ENCODE assay signal across 8 cellular contexts in the genomic region with DNA sequence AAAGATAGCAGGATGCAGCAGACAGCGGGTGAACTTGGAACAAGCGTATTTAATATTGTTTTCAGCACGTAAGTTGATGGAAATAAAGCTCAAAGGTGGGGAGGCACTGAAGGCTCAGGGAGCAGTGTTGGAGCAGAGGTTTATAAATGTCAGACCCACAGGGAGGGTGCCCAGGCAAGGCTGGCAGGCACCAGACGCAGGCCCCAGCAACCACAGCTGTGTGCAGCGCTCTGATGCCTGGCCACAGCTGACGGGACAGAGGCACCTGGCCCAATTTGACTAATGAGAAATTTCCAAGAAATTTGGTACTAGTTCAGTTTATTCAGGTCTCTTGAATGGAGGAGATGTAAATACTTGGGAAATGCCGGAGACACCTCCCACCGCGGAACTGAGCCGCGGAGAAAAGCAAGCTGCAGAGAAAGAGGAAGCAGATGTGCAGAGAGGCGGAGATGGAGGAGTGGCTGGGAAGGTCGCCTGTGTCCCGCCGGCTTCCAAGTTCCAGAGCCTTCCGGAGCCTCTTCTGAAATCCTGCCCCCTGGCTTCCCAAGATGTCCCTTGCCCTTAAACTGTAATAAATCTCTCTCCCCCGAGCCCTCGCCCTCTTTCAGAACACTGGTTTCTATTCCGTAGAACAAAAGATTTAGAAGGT. TPM values are rescaled to one million over a fixed set of nuclear protein-coding genes. Genes with fewer than 3 reads are reported as not detected.
DNase-seq lines count a peak whose midpoint lies in the region; ATAC-seq and TF ChIP-seq lines count a peak whose summit lies in the region.

No MANE protein-coding gene starts in this region.

- H3K27ac Mint-ChIP-seq in CD4-positive, alpha-beta memory T cell: peak overlapping the region in 2 of 7 donors; percentile 69 to 74
- no peak overlapping the region for H3K27ac Mint-ChIP-seq in natural killer cell treated with Interleukin-12 subunit alpha and Interleukin-12 subunit beta and Interleukin-15 and Interleukin-18, amount 100 ng/mL, for 72 hours

- peaks cover 2 to 11% (median 5%) of the 10 kb centered on the region in 4 donors for H3K4me1 Mint-ChIP-seq in CD4-positive, alpha-beta memory T cell
- peaks cover 5 to 6% of the 10 kb centered on the region in 2 donors for H3K4me1 Mint-ChIP-seq in natural killer cell treated with Interleukin-12 subunit alpha and Interleukin-12 subunit beta and Interleukin-15 and Interleukin-18, amount 100 ng/mL, for 72 hours (ENCODE audit: low read depth in 2 of 2)

- H3K27me3 Mint-ChIP-seq in CD4-positive, alpha-beta memory T cell: peaks cover 9 to 16% of the 10 kb centered on the region in 2 donors
- peaks cover 24 to 41% of the 10 kb centered on the region in 2 donors for H3K27me3 Mint-ChIP-seq in natural killer cell treated with Interleukin-12 subunit alpha and Interleukin-12 subunit beta and Interleukin-15 and Interleukin-18, amount 100 ng/mL, for 72 hours

- no peak for TF ChIP-seq POLR2A in erythroblast (IDR thresholded peaks at IDR 0.05; ENCODE audit: low read length)

- H3K4me3 Mint-ChIP-seq in CD4-positive, alpha-beta memory T cell: peak overlapping the region in 5 of 8 donors; percentile 8 to 72 (median 58)
- peak overlapping the region; percentile 16 for H3K4me3 Mint-ChIP-seq in natural killer cell treated with Interleukin-12 subunit alpha and Interleukin-12 subunit beta and Interleukin-15 and Interleukin-18, amount 100 ng/mL, for 72 hours

- no peaks in the 10 kb centered on the region for H3K4me1 ChIP-seq in CD4-positive, alpha-beta memory T cell (ENCODE audit: insufficient read depth, low read length)
- no peaks in the 10 kb centered on the region for H3K4me1 ChIP-seq in fibroblast of lung (ENCODE audit: control insufficient read depth, extremely low read depth, insufficient read depth, low read length)

- TF ChIP-seq CTCF in fibroblast of lung (conservative IDR thresholded peaks at IDR 0.05 in 1 of 2, IDR thresholded peaks at IDR 0.05 in 1 of 2; ENCODE audit: low read depth in 1 of 2, low read length in 2 of 2): peak in 1 of 2 donors; percentile 20

- no peaks in the 10 kb centered on the region for H4K20me1 ChIP-seq in fibroblast of lung (ENCODE audit: control insufficient read depth, extremely low read depth, insufficient read depth, low read length)

- POLR2A ChIA-PET in CD4-positive, alpha-beta memory T cell (lab: Charles Lee; ENCODE audit: partially characterized antibody): no interaction called here

- H3K4me2 ChIP-seq in fibroblast of lung (ENCODE audit: extremely low read depth, insufficient read depth, low read length): peak overlapping the region; percentile 59

- no peaks in the 10 kb centered on the region for H3K9me3 ChIP-seq in CD4-positive, alpha-beta memory T cell (ENCODE audit: control insufficient read depth in 1 of 2, low read length in 2 of 2)
- no peaks in the 10 kb centered on the region for H3K9me3 ChIP-seq in fibroblast of lung (ENCODE audit: control insufficient read depth, insufficient read depth, low read depth, low read length)

- CTCF ChIA-PET in CD4-positive, alpha-beta memory T cell (lab: Charles Lee; ENCODE audit: partially characterized antibody): no interaction called here

- peaks cover 5% of the 10 kb centered on the region for H3K27me3 ChIP-seq in CD4-positive, alpha-beta memory T cell (ENCODE audit: insufficient read depth, low read length)
- H3K27me3 ChIP-seq in fibroblast of lung (ENCODE audit: control insufficient read depth, insufficient read depth, low read length): no peaks in the 10 kb centered on the region

- no peak for DNase-seq in CD4-positive, alpha-beta memory T cell
- DNase-seq in MV-4-11 (lab: John Stamatoyannopoulos, UW): peak; percentile 50
- DNase-seq in fibroblast of lung (ENCODE audit: low read depth in 2 of 2): peak; percentile 8 to 25
- DNase-seq in natural killer cell treated with Interleukin-12 subunit alpha and Interleukin-12 subunit beta and Interleukin-15 and Interleukin-18, amount 100 ng/mL, for 72 hours (ENCODE audit: low spot score): no peak
- no peak for DNase-seq in erythroblast (lab: John Stamatoyannopoulos, UW)
- DNase-seq in activated gamma-delta T cell treated with Interleukin-2 at 50 U/mL for 16 hours: no peak
- no peak for DNase-seq in NCI-H2107 treated with DMSO at 0.1 percent for 48 hours (lab: John Stamatoyannopoulos, UW; ENCODE audit: unreplicated experiment)

- H3K27ac ChIP-seq in CD4-positive, alpha-beta memory T cell (ENCODE audit: low read depth, low read length): no peak overlapping the region
- no peak overlapping the region for H3K27ac ChIP-seq in fibroblast of lung (ENCODE audit: insufficient read depth, low read length)

- no peaks in the 10 kb centered on the region for H3K36me3 Mint-ChIP-seq in CD4-positive, alpha-beta memory T cell
- no peaks in the 10 kb centered on the region for H3K36me3 Mint-ChIP-seq in natural killer cell treated with Interleukin-12 subunit alpha and Interleukin-12 subunit beta and Interleukin-15 and Interleukin-18, amount 100 ng/mL, for 72 hours

- H3K79me2 ChIP-seq in fibroblast of lung (ENCODE audit: control insufficient read depth, insufficient read depth, low read length): no peaks in the 10 kb centered on the region

- no peaks in the 10 kb centered on the region for H3K36me3 ChIP-seq in CD4-positive, alpha-beta memory T cell (ENCODE audit: insufficient read depth, low read length)
- H3K36me3 ChIP-seq in fibroblast of lung (ENCODE audit: control insufficient read depth, insufficient read depth, low read length): no peaks in the 10 kb centered on the region

- intact Hi-C loops in CD4-positive, alpha-beta memory T cell (cut with micrococcal nuclease): no loop called here

- no peak overlapping the region for H3K4me3 ChIP-seq in CD4-positive, alpha-beta memory T cell (ENCODE audit: low read length in 2 of 2)
- peak overlapping the region in 2 of 4 experiments; percentile 37 to 45 for H3K4me3 ChIP-seq in fibroblast of lung (replicated peaks in 1 of 4; ENCODE audit: control extremely low read depth in 1 of 4, insufficient read depth in 1 of 4, low read depth in 3 of 4, low read length in 4 of 4)

- H3K9me3 Mint-ChIP-seq in CD4-positive, alpha-beta memory T cell: no peaks in the 10 kb centered on the region
- no peaks in the 10 kb centered on the region for H3K9me3 Mint-ChIP-seq in natural killer cell treated with Interleukin-12 subunit alpha and Interleukin-12 subunit beta and Interleukin-15 and Interleukin-18, amount 100 ng/mL, for 72 hours

- no peak for ATAC-seq in natural killer cell treated with Interleukin-12 subunit alpha and Interleukin-12 subunit beta and Interleukin-15 and Interleukin-18, amount 100 ng/mL, for 72 hours
- no peak for ATAC-seq in HG02885 (IDR thresholded peaks at IDR 0.05; ENCODE audit: poor library complexity, unreplicated experiment)

- no peak overlapping the region for H3K9ac ChIP-seq in fibroblast of lung (ENCODE audit: insufficient read depth, low read length)

- peak overlapping the region; percentile 3 for H2AFZ ChIP-seq in fibroblast of lung (ENCODE audit: low read length)

RNA-seq across cellular contexts. Expression of gene PLXNA4, which starts 38.3 kb away (rescaled TPM):
- total RNA-seq in CD4-positive, alpha-beta memory T cell: under 1 TPM; 0.06 to 0.22 TPM
- polyA plus RNA-seq in CD4-positive, alpha-beta memory T cell: under 1 TPM; 0.93 to 0.94 TPM
- 1.2 and 1.8 TPM in 2 replicates for total RNA-seq in fibroblast of lung
- 1.5 and 2.4 TPM in 2 replicates for polyA plus RNA-seq in fibroblast of lung
- polyA plus RNA-seq in fibroblast of lung (2012): 1.6 and 2.1 TPM in 2 replicates
- polyA minus RNA-seq in fibroblast of lung (ENCODE audit: low replicate concordance): 17.6 and 20.3 TPM in 2 replicates
- total RNA-seq in natural killer cell treated with Interleukin-12 subunit alpha and Interleukin-12 subunit beta and Interleukin-15 and Interleukin-18, amount 100 ng/mL, for 72 hours: under 1 TPM; 0.14 to 0.21 TPM

Comparison
In these comparisons a context has a peak if more than half of its experiments do, and no peak if none do; other contexts are left out.
1. DNase-seq: peak in MV-4-11 (single experiment) and fibroblast of lung (2 of 2); none in CD4-positive, alpha-beta memory T cell (0 of 5), natural killer cell treated with Interleukin-12 subunit alpha and Interleukin-12 subunit beta and Interleukin-15 and Interleukin-18, amount 100 ng/mL, for 72 hours (single experiment), erythroblast (0 of 2), activated gamma-delta T cell treated with Interleukin-2 at 50 U/mL for 16 hours (single experiment) and NCI-H2107 treated with DMSO at 0.1 percent for 48 hours (single experiment).